1 cellular context compared by ENCODE assay signal in the genomic region with DNA sequence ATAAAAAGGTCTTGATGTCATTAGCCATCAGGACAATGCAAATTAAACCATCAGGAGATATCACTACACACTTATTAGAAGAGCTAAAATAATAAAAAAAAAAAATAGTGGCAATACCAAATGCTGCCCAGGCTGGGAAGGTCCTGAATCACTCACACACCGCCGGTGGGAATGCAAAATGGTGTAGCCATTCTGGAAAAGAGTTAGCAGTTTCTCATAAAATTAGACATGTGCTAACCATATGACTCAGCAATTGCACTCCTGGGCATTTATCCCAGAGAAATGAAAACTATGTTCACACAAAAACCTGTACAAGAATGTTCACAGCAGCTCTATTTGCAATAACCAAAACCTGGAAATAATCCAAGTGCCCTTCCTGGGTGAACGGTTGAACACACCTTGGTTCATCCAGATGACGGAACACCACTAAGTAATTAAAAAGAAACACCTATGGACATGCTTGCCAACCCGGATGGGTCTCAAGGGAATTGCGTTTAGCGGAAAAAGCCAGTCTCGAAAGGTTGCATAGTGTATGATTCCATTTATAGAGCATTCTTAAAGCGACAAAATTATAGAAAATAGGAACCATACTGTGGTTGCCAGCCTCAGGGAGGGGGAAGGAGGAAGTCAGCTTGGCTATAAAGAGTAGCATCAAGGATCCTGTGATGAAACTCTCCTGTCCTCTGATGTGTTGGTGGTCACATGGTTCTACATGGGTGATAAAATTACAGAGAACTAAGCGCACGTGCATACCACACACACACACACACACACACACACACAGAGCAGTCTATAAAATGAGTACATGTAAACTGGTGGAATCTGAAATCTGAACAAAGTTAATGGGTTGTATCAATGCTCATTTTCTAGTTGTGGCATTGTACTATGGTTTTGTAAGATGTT.
A peak's percentile ranks its signal among the peaks of the same experiment; 100 is the strongest.
TF ChIP-seq lines count a peak whose summit lies in the region.

No MANE protein-coding gene starts in this region.

TF ChIP-seq in GM12878, 131 proteins besides CTCF, POLR2A, EP300 and RAD21 (continued from another document and continues in another):
- TF ChIP-seq, protein P1, sequence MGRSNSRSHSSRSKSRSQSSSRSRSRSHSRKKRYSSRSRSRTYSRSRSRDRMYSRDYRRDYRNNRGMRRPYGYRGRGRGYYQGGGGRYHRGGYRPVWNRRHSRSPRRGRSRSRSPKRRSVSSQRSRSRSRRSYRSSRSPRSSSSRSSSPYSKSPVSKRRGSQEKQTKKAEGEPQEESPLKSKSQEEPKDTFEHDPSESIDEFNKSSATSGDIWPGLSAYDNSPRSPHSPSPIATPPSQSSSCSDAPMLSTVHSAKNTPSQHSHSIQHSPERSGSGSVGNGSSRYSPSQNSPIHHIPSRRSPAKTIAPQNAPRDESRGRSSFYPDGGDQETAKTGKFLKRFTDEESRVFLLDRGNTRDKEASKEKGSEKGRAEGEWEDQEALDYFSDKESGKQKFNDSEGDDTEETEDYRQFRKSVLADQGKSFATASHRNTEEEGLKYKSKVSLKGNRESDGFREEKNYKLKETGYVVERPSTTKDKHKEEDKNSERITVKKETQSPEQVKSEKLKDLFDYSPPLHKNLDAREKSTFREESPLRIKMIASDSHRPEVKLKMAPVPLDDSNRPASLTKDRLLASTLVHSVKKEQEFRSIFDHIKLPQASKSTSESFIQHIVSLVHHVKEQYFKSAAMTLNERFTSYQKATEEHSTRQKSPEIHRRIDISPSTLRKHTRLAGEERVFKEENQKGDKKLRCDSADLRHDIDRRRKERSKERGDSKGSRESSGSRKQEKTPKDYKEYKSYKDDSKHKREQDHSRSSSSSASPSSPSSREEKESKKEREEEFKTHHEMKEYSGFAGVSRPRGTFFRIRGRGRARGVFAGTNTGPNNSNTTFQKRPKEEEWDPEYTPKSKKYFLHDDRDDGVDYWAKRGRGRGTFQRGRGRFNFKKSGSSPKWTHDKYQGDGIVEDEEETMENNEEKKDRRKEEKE (IDR thresholded peaks at IDR 0.05): no peak
- TF ChIP-seq PAX5 (IDR thresholded peaks at IDR 0.05; ENCODE audit: borderline replicate concordance, low read depth, low read length): no peak
- no peak for TF ChIP-seq ZBTB33 (IDR thresholded peaks at IDR 0.05)
- TF ChIP-seq, protein P2, sequence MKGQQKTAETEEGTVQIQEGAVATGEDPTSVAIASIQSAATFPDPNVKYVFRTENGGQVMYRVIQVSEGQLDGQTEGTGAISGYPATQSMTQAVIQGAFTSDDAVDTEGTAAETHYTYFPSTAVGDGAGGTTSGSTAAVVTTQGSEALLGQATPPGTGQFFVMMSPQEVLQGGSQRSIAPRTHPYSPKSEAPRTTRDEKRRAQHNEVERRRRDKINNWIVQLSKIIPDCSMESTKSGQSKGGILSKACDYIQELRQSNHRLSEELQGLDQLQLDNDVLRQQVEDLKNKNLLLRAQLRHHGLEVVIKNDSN (IDR thresholded peaks at IDR 0.05; ENCODE audit: borderline replicate concordance, extremely low read length, insufficient read depth, low read depth, low read length): no peak
- TF ChIP-seq STAT1 (conservative IDR thresholded peaks at IDR 0.05): no peak
- TF ChIP-seq SREBF1 (IDR thresholded peaks at IDR 0.05; ENCODE audit: low read length): no peak
- TF ChIP-seq, protein P3, sequence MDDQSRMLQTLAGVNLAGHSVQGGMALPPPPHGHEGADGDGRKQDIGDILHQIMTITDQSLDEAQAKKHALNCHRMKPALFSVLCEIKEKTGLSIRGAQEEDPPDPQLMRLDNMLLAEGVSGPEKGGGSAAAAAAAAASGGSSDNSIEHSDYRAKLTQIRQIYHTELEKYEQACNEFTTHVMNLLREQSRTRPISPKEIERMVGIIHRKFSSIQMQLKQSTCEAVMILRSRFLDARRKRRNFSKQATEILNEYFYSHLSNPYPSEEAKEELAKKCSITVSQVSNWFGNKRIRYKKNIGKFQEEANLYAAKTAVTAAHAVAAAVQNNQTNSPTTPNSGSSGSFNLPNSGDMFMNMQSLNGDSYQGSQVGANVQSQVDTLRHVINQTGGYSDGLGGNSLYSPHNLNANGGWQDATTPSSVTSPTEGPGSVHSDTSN (IDR thresholded peaks at IDR 0.05; ENCODE audit: insufficient replicate concordance, low read depth, low read length): no peak
- TF ChIP-seq, protein P4, sequence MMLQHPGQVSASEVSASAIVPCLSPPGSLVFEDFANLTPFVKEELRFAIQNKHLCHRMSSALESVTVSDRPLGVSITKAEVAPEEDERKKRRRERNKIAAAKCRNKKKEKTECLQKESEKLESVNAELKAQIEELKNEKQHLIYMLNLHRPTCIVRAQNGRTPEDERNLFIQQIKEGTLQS (IDR thresholded peaks at IDR 0.05; ENCODE audit: borderline replicate concordance, extremely low read depth, low read depth, low read length): no peak
- TF ChIP-seq SMARCA5 (IDR thresholded peaks at IDR 0.05): 0 out of 2 replicates have a peak, but pooled peaks have one; percentile 58
- TF ChIP-seq, protein P5, sequence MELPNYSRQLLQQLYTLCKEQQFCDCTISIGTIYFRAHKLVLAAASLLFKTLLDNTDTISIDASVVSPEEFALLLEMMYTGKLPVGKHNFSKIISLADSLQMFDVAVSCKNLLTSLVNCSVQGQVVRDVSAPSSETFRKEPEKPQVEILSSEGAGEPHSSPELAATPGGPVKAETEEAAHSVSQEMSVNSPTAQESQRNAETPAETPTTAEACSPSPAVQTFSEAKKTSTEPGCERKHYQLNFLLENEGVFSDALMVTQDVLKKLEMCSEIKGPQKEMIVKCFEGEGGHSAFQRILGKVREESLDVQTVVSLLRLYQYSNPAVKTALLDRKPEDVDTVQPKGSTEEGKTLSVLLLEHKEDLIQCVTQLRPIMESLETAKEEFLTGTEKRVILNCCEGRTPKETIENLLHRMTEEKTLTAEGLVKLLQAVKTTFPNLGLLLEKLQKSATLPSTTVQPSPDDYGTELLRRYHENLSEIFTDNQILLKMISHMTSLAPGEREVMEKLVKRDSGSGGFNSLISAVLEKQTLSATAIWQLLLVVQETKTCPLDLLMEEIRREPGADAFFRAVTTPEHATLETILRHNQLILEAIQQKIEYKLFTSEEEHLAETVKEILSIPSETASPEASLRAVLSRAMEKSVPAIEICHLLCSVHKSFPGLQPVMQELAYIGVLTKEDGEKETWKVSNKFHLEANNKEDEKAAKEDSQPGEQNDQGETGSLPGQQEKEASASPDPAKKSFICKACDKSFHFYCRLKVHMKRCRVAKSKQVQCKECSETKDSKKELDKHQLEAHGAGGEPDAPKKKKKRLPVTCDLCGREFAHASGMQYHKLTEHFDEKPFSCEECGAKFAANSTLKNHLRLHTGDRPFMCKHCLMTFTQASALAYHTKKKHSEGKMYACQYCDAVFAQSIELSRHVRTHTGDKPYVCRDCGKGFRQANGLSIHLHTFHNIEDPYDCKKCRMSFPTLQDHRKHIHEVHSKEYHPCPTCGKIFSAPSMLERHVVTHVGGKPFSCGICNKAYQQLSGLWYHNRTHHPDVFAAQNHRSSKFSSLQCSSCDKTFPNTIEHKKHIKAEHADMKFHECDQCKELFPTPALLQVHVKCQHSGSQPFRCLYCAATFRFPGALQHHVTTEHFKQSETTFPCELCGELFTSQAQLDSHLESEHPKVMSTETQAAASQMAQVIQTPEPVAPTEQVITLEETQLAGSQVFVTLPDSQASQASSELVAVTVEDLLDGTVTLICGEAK (IDR thresholded peaks at IDR 0.05; ENCODE audit: borderline replicate concordance): no peak
- TF ChIP-seq TCF12 (IDR thresholded peaks at IDR 0.05; ENCODE audit: low read depth, low read length): no peak
- peak; percentile 76 for TF ChIP-seq NFIC (IDR thresholded peaks at IDR 0.05; ENCODE audit: low read depth, low read length)
- TF ChIP-seq BMI1 (IDR thresholded peaks at IDR 0.05; ENCODE audit: borderline replicate concordance): 0 out of 2 replicates have a peak, but pooled peaks have one; percentile 8
- peak; percentile 77 for TF ChIP-seq SKIL (IDR thresholded peaks at IDR 0.05; ENCODE audit: low read depth, poor library complexity, severe bottlenecking)
- peak; percentile 66; the same call in 1 of the 2 replicates for TF ChIP-seq POLR2AphosphoS2 (IDR thresholded peaks at IDR 0.05; ENCODE audit: low read depth, low read length)
- TF ChIP-seq RB1 (IDR thresholded peaks at IDR 0.05; ENCODE audit: borderline replicate concordance): no peak; the same call in 1 of the 2 replicates
- no peak for TF ChIP-seq CHD2 (IDR thresholded peaks at IDR 0.05; ENCODE audit: borderline replicate concordance, low read depth, low read length)
- peak; percentile 58 for TF ChIP-seq NR2F1 (conservative IDR thresholded peaks at IDR 0.05)
- TF ChIP-seq SREBF2 (IDR thresholded peaks at IDR 0.05; ENCODE audit: low read length): no peak
- TF ChIP-seq ASH2L (IDR thresholded peaks at IDR 0.05; ENCODE audit: borderline replicate concordance, low read depth): no peak
- no peak for TF ChIP-seq PAX8 (IDR thresholded peaks at IDR 0.05)
- peak; percentile 75 for TF ChIP-seq BCL3 (IDR thresholded peaks at IDR 0.05; ENCODE audit: borderline replicate concordance, insufficient read depth, low read depth, low read length, poor library complexity, severe bottlenecking)
- TF ChIP-seq, protein P6, sequence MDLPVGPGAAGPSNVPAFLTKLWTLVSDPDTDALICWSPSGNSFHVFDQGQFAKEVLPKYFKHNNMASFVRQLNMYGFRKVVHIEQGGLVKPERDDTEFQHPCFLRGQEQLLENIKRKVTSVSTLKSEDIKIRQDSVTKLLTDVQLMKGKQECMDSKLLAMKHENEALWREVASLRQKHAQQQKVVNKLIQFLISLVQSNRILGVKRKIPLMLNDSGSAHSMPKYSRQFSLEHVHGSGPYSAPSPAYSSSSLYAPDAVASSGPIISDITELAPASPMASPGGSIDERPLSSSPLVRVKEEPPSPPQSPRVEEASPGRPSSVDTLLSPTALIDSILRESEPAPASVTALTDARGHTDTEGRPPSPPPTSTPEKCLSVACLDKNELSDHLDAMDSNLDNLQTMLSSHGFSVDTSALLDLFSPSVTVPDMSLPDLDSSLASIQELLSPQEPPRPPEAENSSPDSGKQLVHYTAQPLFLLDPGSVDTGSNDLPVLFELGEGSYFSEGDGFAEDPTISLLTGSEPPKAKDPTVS (IDR thresholded peaks at IDR 0.05; ENCODE audit: low read depth, low read length): 0 out of 2 replicates have a peak, but pooled peaks have one; percentile 61
- peak; percentile 78; the same call in 1 of the 2 replicates for TF ChIP-seq HDGF (IDR thresholded peaks at IDR 0.05)
- no peak for TF ChIP-seq ETV6 (conservative IDR thresholded peaks at IDR 0.05 in 1 of 2, IDR thresholded peaks at IDR 0.05 in 1 of 2; ENCODE audit: borderline replicate concordance in 1 of 2, low read depth in 1 of 2)
- TF ChIP-seq MYB (IDR thresholded peaks at IDR 0.05; ENCODE audit: borderline replicate concordance, low read depth, low read length): no peak
- TF ChIP-seq MEF2A (IDR thresholded peaks at IDR 0.05; ENCODE audit: insufficient read depth, low read depth, low read length): no peak
- TF ChIP-seq NR2C1 (IDR thresholded peaks at IDR 0.05): no peak
- TF ChIP-seq, protein P7, sequence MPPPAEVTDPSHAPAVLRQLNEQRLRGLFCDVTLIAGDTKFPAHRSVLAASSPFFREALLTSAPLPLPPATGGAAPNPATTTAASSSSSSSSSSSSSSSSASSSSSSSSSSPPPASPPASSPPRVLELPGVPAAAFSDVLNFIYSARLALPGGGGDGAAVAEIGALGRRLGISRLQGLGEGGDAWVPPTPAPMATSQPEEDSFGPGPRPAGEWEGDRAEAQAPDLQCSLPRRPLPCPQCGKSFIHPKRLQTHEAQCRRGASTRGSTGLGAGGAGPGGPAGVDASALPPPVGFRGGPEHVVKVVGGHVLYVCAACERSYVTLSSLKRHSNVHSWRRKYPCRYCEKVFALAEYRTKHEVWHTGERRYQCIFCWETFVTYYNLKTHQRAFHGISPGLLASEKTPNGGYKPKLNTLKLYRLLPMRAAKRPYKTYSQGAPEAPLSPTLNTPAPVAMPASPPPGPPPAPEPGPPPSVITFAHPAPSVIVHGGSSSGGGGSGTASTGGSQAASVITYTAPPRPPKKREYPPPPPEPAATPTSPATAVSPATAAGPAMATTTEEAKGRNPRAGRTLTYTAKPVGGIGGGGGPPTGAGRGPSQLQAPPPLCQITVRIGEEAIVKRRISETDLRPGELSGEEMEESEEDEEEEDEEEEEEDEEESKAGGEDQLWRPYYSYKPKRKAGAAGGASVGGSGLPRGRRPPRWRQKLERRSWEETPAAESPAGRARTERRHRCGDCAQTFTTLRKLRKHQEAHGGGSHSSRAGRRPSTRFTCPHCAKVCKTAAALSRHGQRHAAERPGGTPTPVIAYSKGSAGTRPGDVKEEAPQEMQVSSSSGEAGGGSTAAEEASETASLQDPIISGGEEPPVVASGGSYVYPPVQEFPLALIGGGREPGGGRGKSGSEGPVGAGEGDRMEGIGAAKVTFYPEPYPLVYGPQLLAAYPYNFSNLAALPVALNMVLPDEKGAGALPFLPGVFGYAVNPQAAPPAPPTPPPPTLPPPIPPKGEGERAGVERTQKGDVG (CRISPR knock-in tag; IDR thresholded peaks at IDR 0.05): no peak
